17 cellular contexts compared by ENCODE assay signal in genomic region chr10:117741524-117741923, GRCh38.
DNase-seq lines count a peak whose midpoint lies in the region; ATAC-seq and TF ChIP-seq lines count a peak whose summit lies in the region.
"Had no signal": no experiment of that assay in that cellular context is flagged by ENCODE, and none has a peak within 500 bp of the region (broad histone marks: within the 10 kb centered on the region; RNA-seq: fewer than 3 reads in every experiment).

No MANE protein-coding gene starts in this region.

- ATAC-seq in HG02610 (IDR thresholded peaks at IDR 0.05; ENCODE audit: unreplicated experiment): no peak
- ATAC-seq: lower lobe of right lung; stimulated activated naive B cell treated with anti-CD40 and anti-IgM and Interleukin-4, amounts not matched to agents 10 μg/mL and 1 μg/mL and 100 μg/mL, for 72 hours had no signal

- TF ChIP-seq POLR2A in Peyer's patch (IDR thresholded peaks at IDR 0.05): no peak

- no peaks in the 10 kb centered on the region for H3K4me1 ChIP-seq in Peyer's patch
- H3K4me1 ChIP-seq: lower lobe of right lung, upper lobe of left lung had no signal

- H3K4me3 ChIP-seq in H7 (ENCODE audit: insufficient read depth, low read depth, low read length) (no peak overlapping the region), WERI-Rb-1 (ENCODE audit: low read depth, low read length) (no peak overlapping the region), Peyer's patch (no peak overlapping the region)
- H3K4me3 ChIP-seq: A549, lower lobe of right lung, upper lobe of left lung had no signal

- H3K9me3 ChIP-seq in WERI-Rb-1 (ENCODE audit: severe bottlenecking) (no peaks in the 10 kb centered on the region), Peyer's patch (no peaks in the 10 kb centered on the region)
- H3K9me3 ChIP-seq: A549, lower lobe of right lung, upper lobe of left lung had no signal

- peak; percentile 16; the same call in 1 of the 2 replicates for TF ChIP-seq CTCF in 22Rv1 (IDR thresholded peaks at IDR 0.05)
- TF ChIP-seq CTCF in WERI-Rb-1 (IDR thresholded peaks at IDR 0.05; ENCODE audit: low read depth, low read length): 0 out of 2 replicates have a peak, but pooled peaks have one; percentile 10
- no peak for TF ChIP-seq CTCF in Peyer's patch (IDR thresholded peaks at IDR 0.05)

- H3K36me3 ChIP-seq in H7 (replicated peaks; ENCODE audit: control insufficient read depth, insufficient read depth, low read length) (no peaks in the 10 kb centered on the region), WERI-Rb-1 (no peaks in the 10 kb centered on the region), Peyer's patch (no peaks in the 10 kb centered on the region)
- H3K36me3 ChIP-seq: lower lobe of right lung, upper lobe of left lung had no signal

- peak; percentile 23 for DNase-seq in H7
- no peak for DNase-seq in WERI-Rb-1
- DNase-seq in islet precursor cell: peak; percentile 50
- no peak for DNase-seq in NCI-H2029 (lab: John Stamatoyannopoulos, UW)
- DNase-seq in NCI-H1092 treated with DMSO at 0.1 percent for 48 hours (lab: John Stamatoyannopoulos, UW): no peak
- no peak for DNase-seq in Peyer's patch
- DNase-seq: CD4-positive, alpha-beta memory T cell; foreskin fibroblast; lower lobe of right lung; MV-4-11; naive B cell; NCI-H2081 treated with DMSO at 0.1 percent for 48 hours; stimulated activated naive B cell treated with anti-CD40 and anti-IgM and Interleukin-4, amounts not matched to agents 10 μg/mL and 1 μg/mL and 100 μg/mL, for 72 hours; upper lobe of left lung had no signal

- H3K27me3 ChIP-seq in H7 (ENCODE audit: control insufficient read depth, insufficient read depth, low read length) (peaks cover 3% of the 10 kb centered on the region), WERI-Rb-1 (ENCODE audit: insufficient read depth, low read depth, severe bottlenecking) (no peaks in the 10 kb centered on the region), Peyer's patch (no peaks in the 10 kb centered on the region)
- H3K27me3 ChIP-seq: upper lobe of left lung had no signal

- H3K27ac ChIP-seq in 22Rv1 (no peak overlapping the region), WERI-Rb-1 (no peak overlapping the region), Peyer's patch (no peak overlapping the region)
- H3K27ac ChIP-seq: A549, lower lobe of right lung, upper lobe of left lung had no signal

Comparison
In these comparisons a context has a peak if more than half of its experiments do, and no peak if none do; other contexts are left out.
1. CTCF ChIP-seq: peak in 22Rv1 (single experiment) and WERI-Rb-1 (single experiment); none in Peyer's patch (0 of 6).
2. DNase-seq: peak in H7 (single experiment) and islet precursor cell (single experiment); none in WERI-Rb-1 (single experiment), NCI-H2029 (single experiment), NCI-H1092 treated with DMSO at 0.1 percent for 48 hours (single experiment) and Peyer's patch (0 of 3).